18 cellular contexts compared by ENCODE assay signal in the genomic region with DNA sequence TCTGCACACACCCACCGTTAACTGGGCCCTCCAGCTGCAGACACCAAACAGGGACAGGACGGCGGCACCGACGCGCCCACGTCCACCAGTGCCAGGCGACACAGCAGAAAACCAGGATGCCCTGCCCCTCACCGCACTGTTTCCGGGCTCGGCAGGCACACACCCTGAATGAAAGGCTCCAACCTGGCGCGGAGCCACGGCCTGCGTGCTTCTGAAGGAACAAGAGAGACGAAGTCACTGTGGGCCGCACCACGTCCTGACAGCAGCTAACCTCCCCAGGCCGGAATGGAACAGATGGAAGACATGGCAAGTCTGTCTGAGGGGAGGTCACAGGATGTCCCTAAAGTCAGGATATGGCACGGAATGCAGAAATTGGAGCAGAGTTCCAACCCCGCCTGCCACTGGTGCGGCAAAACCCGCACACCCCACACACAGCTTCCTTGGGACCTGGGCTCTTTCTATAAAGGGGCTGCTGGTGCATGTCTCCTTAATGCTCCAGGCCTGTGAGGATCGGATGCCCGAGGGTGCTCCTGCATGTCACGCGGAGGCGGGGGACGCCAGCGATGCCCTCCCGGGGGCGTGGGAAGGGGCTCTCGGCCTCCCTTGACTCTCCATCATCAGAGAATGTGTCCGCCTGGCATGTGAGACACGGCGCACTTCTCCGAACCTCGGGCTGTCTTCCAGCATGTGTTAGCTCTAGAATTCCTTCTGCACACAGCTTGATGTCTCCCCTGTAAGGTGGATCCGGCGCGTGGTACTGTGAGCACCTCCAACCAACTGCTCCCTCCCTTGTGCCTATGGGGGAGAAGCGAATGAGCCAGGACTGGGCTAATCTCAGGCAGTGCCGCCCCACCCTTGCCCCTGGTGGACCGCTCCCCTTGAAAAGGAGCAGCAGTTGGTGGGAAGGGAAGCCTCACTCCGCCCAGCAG. TPM values are rescaled to one million over a fixed set of nuclear protein-coding genes. Genes with fewer than 3 reads are reported as not detected.
A peak's percentile ranks its signal among the peaks of the same experiment; 100 is the strongest.
DNase-seq lines count a peak whose midpoint lies in the region; ATAC-seq and TF ChIP-seq lines count a peak whose summit lies in the region.
"Had no signal": no experiment of that assay in that cellular context is flagged by ENCODE, and none has a peak within 500 bp of the region (broad histone marks: within the 10 kb centered on the region; RNA-seq: fewer than 3 reads in every experiment).

No MANE protein-coding gene starts in this region.

- peak overlapping the region in 1 of 2 experiments; percentile 62 for H3K14ac ChIP-seq in mesenchymal stem cell (ENCODE audit: low read length in 2 of 2)

- no peak overlapping the region for H3K27ac Mint-ChIP-seq in endothelial cell (ENCODE audit: unreplicated experiment)
- H3K27ac Mint-ChIP-seq in stimulated activated naive CD8-positive, alpha-beta T cell treated with anti-CD3 and anti-CD28 coated beads, Interleukin-15, amount 100 ng/mL, for 72 hours = peak overlapping the region in 1 of 2 donors; percentile 46
- H3K27ac Mint-ChIP-seq in GM23338 = no peak overlapping the region
- H3K27ac Mint-ChIP-seq: activated CD4-positive, alpha-beta T cell treated with anti-CD3 and anti-CD28 coated beads, Interleukin-2, amount 10 ng/mL, durations not matched to agents 24 days and 14 days; activated naive CD8-positive, alpha-beta T cell; activated T-helper 17 cell treated with anti-CD3 and anti-CD28 coated beads, Interleukin-2, amount 50 U/mL, for 72 hours; HFFc6; natural killer cell treated with Interleukin-12 subunit alpha and Interleukin-12 subunit beta and Interleukin-15 and Interleukin-18, amount 100 ng/mL, for 72 hours had no signal

- peaks cover 7% of the 10 kb centered on the region; the same call in 1 of the 2 replicates for H4K20me1 ChIP-seq in GM23338 (replicated peaks; ENCODE audit: insufficient read depth)

- H3K27me3 Mint-ChIP-seq in endothelial cell (ENCODE audit: unreplicated experiment) (peaks cover 2% of the 10 kb centered on the region), GM23338 (ENCODE audit: insufficient read depth, low read depth, poor library complexity) (peaks cover 14% of the 10 kb centered on the region)
- no peaks in the 10 kb centered on the region for H3K27me3 Mint-ChIP-seq in stimulated activated naive CD8-positive, alpha-beta T cell treated with anti-CD3 and anti-CD28 coated beads, Interleukin-15, amount 100 ng/mL, for 72 hours
- H3K27me3 Mint-ChIP-seq: activated naive CD8-positive, alpha-beta T cell; activated T-helper 17 cell treated with anti-CD3 and anti-CD28 coated beads, Interleukin-2, amount 50 U/mL, for 72 hours; natural killer cell treated with Interleukin-12 subunit alpha and Interleukin-12 subunit beta and Interleukin-15 and Interleukin-18, amount 100 ng/mL, for 72 hours had no signal

- H3K4me2 ChIP-seq in mesenchymal stem cell (ENCODE audit: low read length, poor library complexity, severe bottlenecking) (no peak overlapping the region), GM23338 (no peak overlapping the region)

- H2AK5ac ChIP-seq in mesenchymal stem cell (ENCODE audit: low read length, severe bottlenecking) = no peak overlapping the region

- H3K79me1 ChIP-seq in mesenchymal stem cell (replicated peaks; ENCODE audit: low read length, poor library complexity, severe bottlenecking) = peaks cover 46% of the 10 kb centered on the region

- TF ChIP-seq CTCF in endothelial cell (IDR thresholded peaks at IDR 0.05; ENCODE audit: unreplicated experiment) (no peak), upper lobe of right lung (IDR thresholded peaks at IDR 0.05) (no peak), thyroid gland (IDR thresholded peaks at IDR 0.05) (no peak), GM23338 (conservative IDR thresholded peaks at IDR 0.05; ENCODE audit: low read depth in 2 of 2) (no peak)

- H3K18ac ChIP-seq in mesenchymal stem cell (ENCODE audit: low read depth in 1 of 2, low read length in 2 of 2) = peak overlapping the region; percentile 5 to 59

- no peak overlapping the region for H3K27ac ChIP-seq in mesenchymal stem cell (ENCODE audit: low read length, poor library complexity, severe bottlenecking)
- H3K27ac ChIP-seq in upper lobe of right lung = no peak overlapping the region
- H3K27ac ChIP-seq in thyroid gland = no peak overlapping the region
- no peak overlapping the region for H3K27ac ChIP-seq in GM23338 (ENCODE audit: low read depth)

- no peak overlapping the region for H2BK12ac ChIP-seq in mesenchymal stem cell (ENCODE audit: low read length in 2 of 2)

- peaks cover 16% of the 10 kb centered on the region for H3K4me1 Mint-ChIP-seq in endothelial cell (ENCODE audit: unreplicated experiment)
- peaks cover 14% of the 10 kb centered on the region for H3K4me1 Mint-ChIP-seq in stimulated activated naive CD8-positive, alpha-beta T cell treated with anti-CD3 and anti-CD28 coated beads, Interleukin-15, amount 100 ng/mL, for 72 hours
- peaks cover 22% of the 10 kb centered on the region for H3K4me1 Mint-ChIP-seq in GM23338
- H3K4me1 Mint-ChIP-seq: activated T-helper 17 cell treated with anti-CD3 and anti-CD28 coated beads, Interleukin-2, amount 50 U/mL, for 72 hours had no signal

- no peak overlapping the region for H3K4ac ChIP-seq in mesenchymal stem cell (ENCODE audit: low read depth in 1 of 2, low read length in 2 of 2)

- H2BK5ac ChIP-seq in mesenchymal stem cell (ENCODE audit: low read depth, low read length, poor library complexity, severe bottlenecking) = no peak overlapping the region

- H3K4me3 ChIP-seq in mesenchymal stem cell (ENCODE audit: insufficient read depth in 1 of 2, low read depth in 1 of 2, low read length in 2 of 2) (no peak overlapping the region), upper lobe of right lung (no peak overlapping the region), thyroid gland (replicated peaks in 1 of 3) (no peak overlapping the region), GM23338 (no peak overlapping the region)
- H3K4me3 ChIP-seq: K562 had no signal

- peaks cover 26% of the 10 kb centered on the region for H3K79me2 ChIP-seq in GM23338 (replicated peaks; ENCODE audit: insufficient read depth)

- DNase-seq in Right ventricle myocardium superior = peak; percentile 72
- no peak for DNase-seq in cardiac septum (ENCODE audit: low spot score)
- no peak for DNase-seq in endothelial cell (ENCODE audit: low spot score)
- DNase-seq in mesenchymal stem cell = no peak
- DNase-seq in upper lobe of right lung = no peak
- no peak for DNase-seq in stimulated activated naive CD8-positive, alpha-beta T cell treated with anti-CD3 and anti-CD28 coated beads, Interleukin-15, amount 100 ng/mL, for 72 hours
- DNase-seq in thyroid gland = no peak
- DNase-seq in GM23338 (ENCODE audit: low spot score) = no peak
- DNase-seq: 8988T; activated CD4-positive, alpha-beta T cell treated with anti-CD3 and anti-CD28 coated beads, Interleukin-2, amount 10 ng/mL, durations not matched to agents 24 days and 14 days; HFFc6; NCI-H146; stimulated activated naive CD4-positive, alpha-beta T cell treated with Interleukin-2 at 50 U/mL for 16 hours; SW 1271 had no signal

- 94% methylated on average over 45 of the region's 45 CpGs for WGBS in mesenchymal stem cell
- 78 to 84% methylated on average over 35 to 42 of the region's 45 CpGs for WGBS in thyroid gland, 2 donors

- H3K36me3 ChIP-seq in mesenchymal stem cell (ENCODE audit: control insufficient read depth in 1 of 2, insufficient read depth in 2 of 2, low read depth in 1 of 2, low read length in 2 of 2) (peaks cover 0 to 28% of the 10 kb centered on the region in 2 experiments), upper lobe of right lung (no peaks in the 10 kb centered on the region), thyroid gland (no peaks in the 10 kb centered on the region), GM23338 (ENCODE audit: insufficient read depth) (no peaks in the 10 kb centered on the region)

- no peak overlapping the region for H2BK15ac ChIP-seq in mesenchymal stem cell (ENCODE audit: low read depth, poor library complexity, severe bottlenecking)

- peak overlapping the region; percentile 21 for H3K4me3 Mint-ChIP-seq in endothelial cell (ENCODE audit: unreplicated experiment)
- no peak overlapping the region for H3K4me3 Mint-ChIP-seq in stimulated activated naive CD8-positive, alpha-beta T cell treated with anti-CD3 and anti-CD28 coated beads, Interleukin-15, amount 100 ng/mL, for 72 hours
- no peak overlapping the region for H3K4me3 Mint-ChIP-seq in GM23338
- H3K4me3 Mint-ChIP-seq: activated CD4-positive, alpha-beta T cell treated with anti-CD3 and anti-CD28 coated beads, Interleukin-2, amount 10 ng/mL, durations not matched to agents 24 days and 14 days; activated naive CD8-positive, alpha-beta T cell; activated T-helper 17 cell treated with anti-CD3 and anti-CD28 coated beads, Interleukin-2, amount 50 U/mL, for 72 hours; HFFc6; natural killer cell treated with Interleukin-12 subunit alpha and Interleukin-12 subunit beta and Interleukin-15 and Interleukin-18, amount 100 ng/mL, for 72 hours had no signal

- no peak overlapping the region for H4K8ac ChIP-seq in mesenchymal stem cell (ENCODE audit: low read length)

- intact Hi-C loops in Right ventricle myocardium superior (cut with DNase I) (no loop called here), cardiac septum (cut with DNase I) (no loop called here), upper lobe of right lung (cut with DNase I) (no loop called here), thyroid gland (cut with DNase I) (no loop called here)

- H2AFZ ChIP-seq in mesenchymal stem cell (ENCODE audit: low read depth, low read length) = no peak overlapping the region
- H2AFZ ChIP-seq in GM23338 = no peak overlapping the region

- H3F3A ChIP-seq in GM23338 (replicated peaks; ENCODE audit: low read depth) = no peaks in the 10 kb centered on the region

- no peak overlapping the region for H2BK120ac ChIP-seq in mesenchymal stem cell (ENCODE audit: low read depth, low read length)

- H3K9me3 ChIP-seq in mesenchymal stem cell (ENCODE audit: control insufficient read depth, low read length) = no peaks in the 10 kb centered on the region
- H3K9me3 ChIP-seq in upper lobe of right lung = no peaks in the 10 kb centered on the region
- H3K9me3 ChIP-seq in thyroid gland = no peaks in the 10 kb centered on the region

- H3K23ac ChIP-seq in mesenchymal stem cell (ENCODE audit: low read length in 2 of 2) = no peak overlapping the region

- H4K91ac ChIP-seq in mesenchymal stem cell (ENCODE audit: low read length) = peak overlapping the region; percentile 56

- no peak for ATAC-seq in Right ventricle myocardium superior (ENCODE audit: poor library complexity)
- peak; percentile 7 for ATAC-seq in upper lobe of right lung
- ATAC-seq in stimulated activated naive CD8-positive, alpha-beta T cell treated with anti-CD3 and anti-CD28 coated beads, Interleukin-15, amount 100 ng/mL, for 72 hours = no peak
- ATAC-seq in GM23338 = no peak
- ATAC-seq: activated T-helper 17 cell treated with anti-CD3 and anti-CD28 coated beads, Interleukin-2, amount 50 U/mL, for 72 hours; K562; natural killer cell treated with Interleukin-12 subunit alpha and Interleukin-12 subunit beta and Interleukin-15 and Interleukin-18, amount 100 ng/mL, for 72 hours had no signal

- no peaks in the 10 kb centered on the region for H3K9me2 ChIP-seq in GM23338 (ENCODE audit: insufficient read depth)

- H3K4me1 ChIP-seq in mesenchymal stem cell (ENCODE audit: control insufficient read depth, insufficient read depth, low read depth, low read length) (peaks cover 44% of the 10 kb centered on the region), upper lobe of right lung (peaks cover 23% of the 10 kb centered on the region), thyroid gland (peaks cover 24 to 27% of the 10 kb centered on the region in 2 donors), GM23338 (ENCODE audit: insufficient read depth) (peaks cover 7% of the 10 kb centered on the region; the same call in 1 of the 2 replicates)

- H3K27me3 ChIP-seq in mesenchymal stem cell (ENCODE audit: control insufficient read depth in 1 of 2, insufficient read depth in 1 of 2, low read length in 2 of 2) (no peaks in the 10 kb centered on the region), upper lobe of right lung (no peaks in the 10 kb centered on the region), thyroid gland (no peaks in the 10 kb centered on the region), GM23338 (ENCODE audit: insufficient read depth) (no peaks in the 10 kb centered on the region)

- H3K36me3 Mint-ChIP-seq in endothelial cell (ENCODE audit: low read depth, unreplicated experiment) (no peaks in the 10 kb centered on the region), GM23338 (ENCODE audit: low read depth) (no peaks in the 10 kb centered on the region)
- H3K36me3 Mint-ChIP-seq: activated naive CD8-positive, alpha-beta T cell; natural killer cell treated with Interleukin-12 subunit alpha and Interleukin-12 subunit beta and Interleukin-15 and Interleukin-18, amount 100 ng/mL, for 72 hours had no signal

- H3K9me3 Mint-ChIP-seq in endothelial cell (ENCODE audit: unreplicated experiment) (no peaks in the 10 kb centered on the region), GM23338 (no peaks in the 10 kb centered on the region)
- no peaks in the 10 kb centered on the region for H3K9me3 Mint-ChIP-seq in stimulated activated naive CD8-positive, alpha-beta T cell treated with anti-CD3 and anti-CD28 coated beads, Interleukin-15, amount 100 ng/mL, for 72 hours
- H3K9me3 Mint-ChIP-seq: activated CD4-positive, alpha-beta T cell treated with anti-CD3 and anti-CD28 coated beads, Interleukin-2, amount 10 ng/mL, durations not matched to agents 24 days and 14 days; activated T-helper 17 cell treated with anti-CD3 and anti-CD28 coated beads, Interleukin-2, amount 50 U/mL, for 72 hours; HFFc6; natural killer cell treated with Interleukin-12 subunit alpha and Interleukin-12 subunit beta and Interleukin-15 and Interleukin-18, amount 100 ng/mL, for 72 hours had no signal

- no peak for TF ChIP-seq POLR2A in thyroid gland (IDR thresholded peaks at IDR 0.05)

- H3K9ac ChIP-seq in mesenchymal stem cell (ENCODE audit: low read length) = no peak overlapping the region

RNA-seq across cellular contexts. Expression of gene GPER1, which starts 3.9 kb away (rescaled TPM):
- total RNA-seq in Right ventricle myocardium superior (2.5 TPM), cardiac septum (2.9 TPM), endothelial cell (ENCODE audit: unreplicated experiment) (0.72 TPM), upper lobe of right lung (11.1 TPM), thyroid gland (10 to 100 TPM; 12.5 to 29.2 (median 21.2) TPM)
- polyA plus RNA-seq in mesenchymal stem cell (2013, experiment 1 of 2) = 3.9 TPM
- 4.0 TPM for polyA plus RNA-seq in mesenchymal stem cell (2013, experiment 2 of 2)
- total RNA-seq in GM23338 (2014; rRNA removed; shearing (Covaris generic)) = 2.8 TPM in 1 of 2 replicates, not detected in the other
- polyA plus RNA-seq in GM23338 (2016; fragmentation: Nextera tagmentation; extraction: Ambion mirVana) = 0.42 and 0.89 TPM in 2 replicates
- total RNA-seq: activated CD4-positive, alpha-beta T cell treated with anti-CD3 and anti-CD28 coated beads, Interleukin-2, amount 10 ng/mL, durations not matched to agents 24 days and 14 days; natural killer cell treated with Interleukin-12 subunit alpha and Interleukin-12 subunit beta and Interleukin-15 and Interleukin-18, amount 100 ng/mL, for 72 hours had no signal

RNA-seq across cellular contexts. Expression of gene GPR146, which starts 39.6 kb away (rescaled TPM):
- 26.3 TPM for total RNA-seq in Right ventricle myocardium superior
- 12.6 TPM for total RNA-seq in cardiac septum
- total RNA-seq in endothelial cell (ENCODE audit: unreplicated experiment) = 8.1 TPM
- 0.36 TPM for polyA plus RNA-seq in mesenchymal stem cell (2013, experiment 1 of 2)
- polyA plus RNA-seq in mesenchymal stem cell (2013, experiment 2 of 2) = 0.40 TPM
- 40.0 TPM for total RNA-seq in upper lobe of right lung
- total RNA-seq in thyroid gland = 10 to 100 TPM in 3 of 4 donors, 1 to 10 TPM in 1; 8.7 to 49.4 (median 32.7) TPM
- total RNA-seq in GM23338 (2014; rRNA removed; shearing (Covaris generic)) = 0.16 and 0.28 TPM in 2 replicates
- 0.37 TPM in 1 of 2 replicates, not detected in the other for polyA plus RNA-seq in GM23338 (2016; fragmentation: Nextera tagmentation; extraction: Ambion mirVana)
